ENCODE assay signal across 8 cellular contexts in genomic region chr12:80186727-80187217, GRCh38.
A peak's percentile ranks its signal among the peaks of the same experiment; 100 is the strongest.
DNase-seq lines count a peak whose midpoint lies in the region; ATAC-seq and TF ChIP-seq lines count a peak whose summit lies in the region.

No MANE protein-coding gene starts in this region.

- peak overlapping the region; percentile 88 for H4K5ac ChIP-seq in IMR-90 (ENCODE audit: low read depth, low read length)

- H3K4me2 ChIP-seq in IMR-90 (ENCODE audit: low read depth, low read length) = peak overlapping the region; percentile 87; the same call in 1 of the 2 replicates

- H3K4me1 Mint-ChIP-seq in MCF 10A (ENCODE audit: insufficient read depth, unreplicated experiment) (peaks cover 19% of the 10 kb centered on the region), immature natural killer cell (peaks cover 8 to 35% of the 10 kb centered on the region in 2 donors)

- peak; percentile 93 for DNase-seq in EH (ENCODE audit: low read depth)
- peak; percentile 97 for DNase-seq in IMR-90
- peak; percentile 59 for DNase-seq in Panc1 (ENCODE audit: low read depth, low spot score)
- DNase-seq in MCF 10A (ENCODE audit: unreplicated experiment) = peak; percentile 88
- DNase-seq in immature natural killer cell = peak; percentile 49 to 56 (median 50)
- no peak for DNase-seq in effector CD8-positive, alpha-beta T cell (lab: John Stamatoyannopoulos, UW)

- POLR2A ChIA-PET in IMR-90 (lab: Charles Lee; ENCODE audit: unreplicated experiment) = interaction anchor here (0.6 kb wide), 1 partner anchor 19 kb away, joined by 7 read pairs; no protein-coding TSS in a partner anchor
- POLR2A ChIA-PET in Panc1 (lab: Charles Lee) = no interaction called here
- POLR2A ChIA-PET in MCF 10A (lab: Yijun Ruan, JAX) = interaction anchor here (1.6 kb wide), 1 partner anchor 255 kb away, joined by 7 read pairs; no protein-coding TSS in a partner anchor

- peak overlapping the region; percentile 92 for H3K4ac ChIP-seq in IMR-90 (ENCODE audit: low read depth, low read length)

- H2BK5ac ChIP-seq in IMR-90 (ENCODE audit: low read depth, low read length, poor library complexity, severe bottlenecking) = peak overlapping the region; percentile 92

- H2AK9ac ChIP-seq in IMR-90 (replicated peaks; ENCODE audit: low read depth, low read length, poor library complexity) = no peak overlapping the region

- peak overlapping the region; percentile 77 for H3K27ac ChIP-seq in IMR-90 (ENCODE audit: insufficient read depth, low read length)
- H3K27ac ChIP-seq in Panc1 (ENCODE audit: low read length) = no peak overlapping the region
- H3K27ac ChIP-seq in skin epidermis = peak overlapping the region in 18 of 21 experiments; percentile 1 to 85 (median 71)

- H3K36me3 Mint-ChIP-seq in MCF 10A (ENCODE audit: insufficient read depth, unreplicated experiment) (no peaks in the 10 kb centered on the region), immature natural killer cell (no peaks in the 10 kb centered on the region)

- peaks cover 17% of the 10 kb centered on the region for H3K4me1 ChIP-seq in IMR-90 (ENCODE audit: control insufficient read depth, insufficient read depth, low read length)
- H3K4me1 ChIP-seq in Panc1 (ENCODE audit: control insufficient read depth, insufficient read depth, low read length) = no peaks in the 10 kb centered on the region

- H3K9me1 ChIP-seq in IMR-90 (ENCODE audit: insufficient read depth, low read length) = peaks cover 11% of the 10 kb centered on the region

- CTCF ChIA-PET in IMR-90 (lab: Yijun Ruan, JAX) (interaction anchor here (0.6 to 1.4 kb wide), 12 partner anchors 8 to 1299 kb away, joined by 3 to 11 read pairs (median 3); no protein-coding TSS in a partner anchor), Panc1 (lab: Charles Lee) (interaction anchor here (0.7 kb wide), 1 partner anchor 278 kb away, joined by 4 read pairs; no protein-coding TSS in a partner anchor), MCF 10A (lab: Yijun Ruan, JAX) (interaction anchor here (0.6 to 4.4 kb wide), 43 partner anchors 9 to 893 kb away, joined by 3 to 55 read pairs (median 4); no protein-coding TSS in a partner anchor)

- peak overlapping the region; percentile 91; the same call in 1 of the 2 replicates for H3K23ac ChIP-seq in IMR-90 (ENCODE audit: low read depth, low read length)

- no peaks in the 10 kb centered on the region for H3K27me3 ChIP-seq in IMR-90 (ENCODE audit: control insufficient read depth, insufficient read depth, low read length)
- H3K27me3 ChIP-seq in Panc1 (ENCODE audit: control insufficient read depth, insufficient read depth, low read length) = no peaks in the 10 kb centered on the region

- WGBS in IMR-90 (ENCODE audit: extremely low coverage in 2 of 2, insufficient read length in 1 of 2), 2 experiments = no CpG with 5 or more reads among the region's 2 CpGs

- H3K27me3 Mint-ChIP-seq in MCF 10A (ENCODE audit: insufficient read depth, unreplicated experiment) = no peaks in the 10 kb centered on the region
- peaks cover 0 to 2% (median 1%) of the 10 kb centered on the region in 3 donors for H3K27me3 Mint-ChIP-seq in immature natural killer cell (ENCODE audit: low read depth in 3 of 3)

- H3K9me3 Mint-ChIP-seq in MCF 10A (ENCODE audit: unreplicated experiment) (no peaks in the 10 kb centered on the region), immature natural killer cell (no peaks in the 10 kb centered on the region)

- H3K27ac Mint-ChIP-seq in MCF 10A (ENCODE audit: low read depth, unreplicated experiment) = no peak overlapping the region
- peak overlapping the region in 2 of 6 donors; percentile 31 to 32 for H3K27ac Mint-ChIP-seq in immature natural killer cell

- intact Hi-C loops in IMR-90 (cut with micrococcal nuclease) = loop anchor here (1.0 to 10.0 kb wide), 8 partner anchors 139 to 778 kb away; partner anchors contain the start of gene PPP1R12A
- intact Hi-C loops in Panc1 (cut with micrococcal nuclease; ENCODE audit: unreplicated experiment) = loop anchor here (10.0 kb wide), 1 partner anchor 302 kb away; no protein-coding TSS in a partner anchor
- intact Hi-C loops in MCF 10A (cut with micrococcal nuclease) = loop anchor here (1.0 to 10.0 kb wide), 8 partner anchors 253 to 778 kb away; partner anchors contain the start of gene PAWR

- H3K14ac ChIP-seq in IMR-90 (replicated peaks; ENCODE audit: low read depth, low read length) = peak overlapping the region; percentile 77

- H4K8ac ChIP-seq in IMR-90 (ENCODE audit: low read depth in 2 of 2, low read length in 2 of 2) = peak overlapping the region; percentile 40 to 96

- in situ Hi-C loops in IMR-90 (cut with MboI; ENCODE audit: low sequenced_read_pairs) (loop anchor here (5.0 to 10.0 kb wide), 4 partner anchors 252 to 779 kb away; partner anchors contain the start of gene PPP1R12A), Panc1 (cut with HindIII; ENCODE audit: low pct_unique_long_range_greater_than_20kb, low sequenced_read_pairs) (no loop called here)

- H3K9me3 ChIP-seq in IMR-90 (ENCODE audit: control insufficient read depth, insufficient read depth, low read length) = no peaks in the 10 kb centered on the region
- H3K9me3 ChIP-seq in Panc1 (ENCODE audit: control insufficient read depth, insufficient read depth, low read depth, low read length) = no peaks in the 10 kb centered on the region

- H4K20me1 ChIP-seq in IMR-90 (ENCODE audit: insufficient read depth, low read length) = no peaks in the 10 kb centered on the region

- H3K18ac ChIP-seq in IMR-90 (ENCODE audit: low read depth, low read length) = peak overlapping the region; percentile 89

- TF ChIP-seq CTCF in IMR-90 (conservative IDR thresholded peaks at IDR 0.05; ENCODE audit: low read depth, low read length) = peak; percentile 93
- TF ChIP-seq CTCF in Panc1 (IDR thresholded peaks at IDR 0.05) = peak; percentile 74
- peak; percentile 78 for TF ChIP-seq CTCF in MCF 10A (IDR thresholded peaks at IDR 0.05; ENCODE audit: unreplicated experiment)

- peak; percentile 92 for TF ChIP-seq RAD21 in IMR-90 (IDR thresholded peaks at IDR 0.05; ENCODE audit: low read length)

- peak overlapping the region; percentile 85 for H2AFZ ChIP-seq in IMR-90 (replicated peaks; ENCODE audit: low read length, poor library complexity)

- ATAC-seq in GM21423 (IDR thresholded peaks at IDR 0.05; ENCODE audit: unreplicated experiment) (peak; percentile 56), IMR-90 (ENCODE audit: low read depth) (peak; percentile 86), Panc1 (peak; percentile 89)

- peak overlapping the region; percentile 79 for H3K56ac ChIP-seq in IMR-90 (ENCODE audit: extremely low read depth, insufficient read depth, low read length)

- H2BK120ac ChIP-seq in IMR-90 (ENCODE audit: low read depth, low read length) = peak overlapping the region; percentile 96

- BruUV-seq in IMR-90 (replicated peaks; lab: Mats Ljungman, UMichigan) (no TSS peak), Panc1 (replicated peaks; lab: Mats Ljungman, UMichigan) (no TSS peak), MCF 10A (replicated peaks; lab: Mats Ljungman, UMichigan) (no TSS peak)

- peaks cover 0 to 11% of the 10 kb centered on the region in 2 experiments; a peak in 2 of 4 replicates for H3K79me1 ChIP-seq in IMR-90 (ENCODE audit: low read depth in 1 of 2, low read length in 2 of 2)

- H2BK15ac ChIP-seq in IMR-90 (ENCODE audit: low read depth, low read length) = peak overlapping the region; percentile 97

- dilution Hi-C loops in IMR-90 (cut with HindIII; ENCODE audit: low sequenced_read_pairs, unreplicated experiment) = no loop called here

- peak; percentile 55; the same call in 1 of the 2 replicates for TF ChIP-seq POLR2A in IMR-90 (IDR thresholded peaks at IDR 0.05; ENCODE audit: low read depth, low read length)

- H3K4me3 ChIP-seq in IMR-90 (ENCODE audit: insufficient read depth, low read depth, low read length) (no peak overlapping the region), Panc1 (ENCODE audit: low read depth in 2 of 2, low read length in 2 of 2) (no peak overlapping the region), skin epidermis (no peak overlapping the region)

- H3K4me3 Mint-ChIP-seq in MCF 10A (ENCODE audit: unreplicated experiment) (no peak overlapping the region), immature natural killer cell (no peak overlapping the region)

- peak overlapping the region; percentile 91 for H4K91ac ChIP-seq in IMR-90 (ENCODE audit: insufficient read depth, low read depth, low read length)

- H2BK20ac ChIP-seq in IMR-90 (ENCODE audit: low read depth, low read length) = peak overlapping the region; percentile 97

- H3K36me3 ChIP-seq in IMR-90 (ENCODE audit: control insufficient read depth, insufficient read depth, low read length) (no peaks in the 10 kb centered on the region), Panc1 (ENCODE audit: control insufficient read depth, insufficient read depth, low read length) (no peaks in the 10 kb centered on the region)

- H3K9ac ChIP-seq in IMR-90 (ENCODE audit: low read depth, low read length) = peak overlapping the region; percentile 89; the same call in 1 of the 2 replicates

- peak overlapping the region; percentile 70; the same call in 1 of the 2 replicates for H2AK5ac ChIP-seq in IMR-90 (ENCODE audit: low read depth, low read length)

TF ChIP-seq in IMR-90, 13 proteins besides CTCF, POLR2A, EP300 and RAD21 (continues in another document):
- TF ChIP-seq NFE2L2 (IDR thresholded peaks at IDR 0.05; ENCODE audit: low read depth, low read length) (peak; percentile 71), CEBPB (IDR thresholded peaks at IDR 0.05; ENCODE audit: low read depth, low read length) (peak; percentile 68), MXI1 (IDR thresholded peaks at IDR 0.05; ENCODE audit: borderline replicate concordance, low read depth, low read length) (no peak), MAFK (IDR thresholded peaks at IDR 0.05; ENCODE audit: low read depth, low read length) (no peak), SMC3 (IDR thresholded peaks at IDR 0.05; ENCODE audit: low read depth, low read length) (peak; percentile 86), RFX5 (IDR thresholded peaks at IDR 0.05; ENCODE audit: low read depth, low read length) (no peak), FOS (IDR thresholded peaks at IDR 0.05; ENCODE audit: low read depth, low read length) (peak; percentile 96), RCOR1 (IDR thresholded peaks at IDR 0.05; ENCODE audit: insufficient replicate concordance, low read length) (peak; percentile 14), BHLHE40 (IDR thresholded peaks at IDR 0.05; ENCODE audit: low read depth, low read length) (peak; percentile 63; the same call in 1 of the 2 replicates), MAZ (IDR thresholded peaks at IDR 0.05; ENCODE audit: borderline replicate concordance, low read depth, low read length) (no peak), USF2 (IDR thresholded peaks at IDR 0.05; ENCODE audit: low read depth, low read length) (no peak), CHD1 (IDR thresholded peaks at IDR 0.05; ENCODE audit: low read depth, low read length) (peak; percentile 56; the same call in 1 of the 2 replicates)
